ENCODE assay signal across 7 cellular contexts in genomic region chr16:80804451-80805383, GRCh38. TPM values are rescaled to one million over a fixed set of nuclear protein-coding genes. Genes with fewer than 3 reads are reported as not detected.
DNase-seq lines count a peak whose midpoint lies in the region; ATAC-seq, FAIRE-seq and TF ChIP-seq lines count a peak whose summit lies in the region.

Gene CDYL2, minus strand, starts transcription at chr16:80804598. Its CDS starts 425 bp downstream, at chr16:80804173.

- DNase-seq in SKM-1 (lab: John Stamatoyannopoulos, UW; ENCODE audit: unreplicated experiment) (peak; percentile 25), astrocyte (ENCODE audit: low read depth) (no peak), iPS DF 6.9 (ENCODE audit: low read depth, low spot score) (no peak), SHP77 (lab: John Stamatoyannopoulos, UW) (no peak)

- peak within 1 kb of the TSS; percentile 67 for H3K4me3 ChIP-seq in astrocyte (ENCODE audit: insufficient read depth, low read depth, low read length)
- H3K4me3 ChIP-seq in iPS DF 6.9 (ENCODE audit: low read length): peak within 1 kb of the TSS; percentile 79; the same call in 1 of the 2 replicates
- peak within 1 kb of the TSS; percentile 59 to 83 (median 72) for H3K4me3 ChIP-seq in skeletal muscle tissue (ENCODE audit: low read length in 3 of 3)

- no peaks in the 10 kb centered on the region for H4K20me1 ChIP-seq in astrocyte (ENCODE audit: insufficient read depth, low read length)

- ATAC-seq in GM18858 (IDR thresholded peaks at IDR 0.05; ENCODE audit: unreplicated experiment): peak; percentile 54
- peak; percentile 71 for ATAC-seq in HG02852 (IDR thresholded peaks at IDR 0.05; ENCODE audit: unreplicated experiment)

- H3K27me3 ChIP-seq in astrocyte (ENCODE audit: insufficient read depth, low read length): no peaks in the 10 kb centered on the region
- peaks cover 7% of the 10 kb centered on the region; the same call in 1 of the 2 replicates for H3K27me3 ChIP-seq in iPS DF 6.9 (ENCODE audit: control insufficient read depth, insufficient read depth, low read length)
- H3K27me3 ChIP-seq in skeletal muscle tissue (ENCODE audit: control insufficient read depth in 3 of 3, insufficient read depth in 3 of 3, low read length in 3 of 3): peaks cover 0 to 13% (median 13%) of the 10 kb centered on the region in 3 donors

- H3K4me1 Mint-ChIP-seq in astrocyte (ENCODE audit: low read depth, unreplicated experiment): peaks cover 7% of the 10 kb centered on the region

- TF ChIP-seq CTCF in astrocyte (IDR thresholded peaks at IDR 0.05; ENCODE audit: insufficient read depth, low read depth, low read length): no peak

- H3K27ac ChIP-seq in astrocyte (ENCODE audit: low read depth, low read length) (no peak within 1 kb of the TSS), iPS DF 6.9 (ENCODE audit: low read length) (no peak within 1 kb of the TSS), skeletal muscle tissue (ENCODE audit: low read depth, low read length) (no peak within 1 kb of the TSS)

- no peak within 1 kb of the TSS for H3K27ac Mint-ChIP-seq in astrocyte (ENCODE audit: unreplicated experiment)

- peak within 1 kb of the TSS; percentile 89 for H3K4me3 Mint-ChIP-seq in astrocyte (ENCODE audit: unreplicated experiment)

- peak within 1 kb of the TSS; percentile 72 for H2AFZ ChIP-seq in astrocyte (ENCODE audit: low read depth, low read length)

- H3K4me1 ChIP-seq in astrocyte (ENCODE audit: insufficient read depth, low read length): peaks cover 10% of the 10 kb centered on the region
- H3K4me1 ChIP-seq in iPS DF 6.9 (ENCODE audit: control insufficient read depth, insufficient read depth, low read length): no peaks in the 10 kb centered on the region; the same call in 1 of the 2 replicates
- no peaks in the 10 kb centered on the region for H3K4me1 ChIP-seq in skeletal muscle tissue (ENCODE audit: control insufficient read depth in 3 of 3, insufficient read depth in 3 of 3, low read length in 3 of 3)

- FAIRE-seq in astrocyte (lab: Jason Lieb, UNC): no peak

- no CpG with 5 or more reads among the region's 79 CpGs for WGBS in iPS DF 6.9 (ENCODE audit: insufficient coverage, insufficient read length)

- H3K9me3 ChIP-seq in astrocyte (ENCODE audit: insufficient read depth, low read depth, low read length) (no peaks in the 10 kb centered on the region), iPS DF 6.9 (ENCODE audit: control insufficient read depth, insufficient read depth, low read length) (no peaks in the 10 kb centered on the region), skeletal muscle tissue (ENCODE audit: control insufficient read depth in 3 of 3, low read length in 3 of 3) (no peaks in the 10 kb centered on the region)

- H3K36me3 ChIP-seq in astrocyte (ENCODE audit: insufficient read depth, low read length) (no peaks in the 10 kb centered on the region), iPS DF 6.9 (ENCODE audit: control insufficient read depth, insufficient read depth, low read length) (no peaks in the 10 kb centered on the region), skeletal muscle tissue (ENCODE audit: control insufficient read depth in 3 of 3, insufficient read depth in 3 of 3, low read length in 3 of 3) (no peaks in the 10 kb centered on the region)

- peaks cover 5% of the 10 kb centered on the region for H3K79me2 ChIP-seq in astrocyte (ENCODE audit: insufficient read depth, low read length)

- peaks cover 6% of the 10 kb centered on the region for H3K36me3 Mint-ChIP-seq in astrocyte (ENCODE audit: low read depth, unreplicated experiment)

- peak within 1 kb of the TSS; percentile 81 for H3K4me2 ChIP-seq in astrocyte (ENCODE audit: low read length)

- H3K9me3 Mint-ChIP-seq in astrocyte (ENCODE audit: unreplicated experiment): no peaks in the 10 kb centered on the region

- no peaks in the 10 kb centered on the region for H3K27me3 Mint-ChIP-seq in astrocyte (ENCODE audit: low read depth, unreplicated experiment)

- peak within 1 kb of the TSS; percentile 59 for H3K9ac ChIP-seq in astrocyte (ENCODE audit: low read length)
- H3K9ac ChIP-seq in skeletal muscle tissue (ENCODE audit: low read depth in 1 of 3, low read length in 3 of 3): peak within 1 kb of the TSS in 1 of 3 donors; percentile 33

RNA-seq across cellular contexts. Expression of gene CDYL2, which starts in this region (rescaled TPM):
- total RNA-seq in astrocyte (20.9 and 26.5 TPM in 2 replicates), skeletal muscle tissue (1.6 TPM)
